10 cellular contexts compared by ENCODE assay signal in the genomic region with DNA sequence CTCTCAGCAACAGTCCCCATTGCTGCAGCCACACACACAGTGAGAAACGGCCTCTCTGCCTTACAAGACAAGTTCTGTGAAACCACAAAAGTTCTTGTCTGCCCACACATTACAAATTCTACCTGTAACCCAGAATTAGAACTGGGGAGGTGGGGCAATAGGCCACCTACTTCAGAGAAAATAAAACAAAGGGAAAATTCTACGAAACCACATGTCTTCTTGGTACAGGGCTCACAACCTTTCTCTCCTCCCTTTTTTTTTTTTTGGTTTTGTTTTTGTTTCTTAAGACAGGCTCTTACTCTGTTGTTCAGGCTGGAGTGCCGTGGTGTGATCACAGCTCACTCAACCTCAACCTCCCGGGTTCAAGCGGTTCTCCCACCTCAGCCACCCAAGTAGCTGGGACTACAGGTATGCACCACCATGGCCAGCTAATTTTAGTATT.
DNase-seq lines count a peak whose midpoint lies in the region; ATAC-seq and TF ChIP-seq lines count a peak whose summit lies in the region.
"Had no signal": no experiment of that assay in that cellular context is flagged by ENCODE, and none has a peak within 500 bp of the region (broad histone marks: within the 10 kb centered on the region; RNA-seq: fewer than 3 reads in every experiment).

No MANE protein-coding gene starts in this region.

- peaks cover 33% of the 10 kb centered on the region for H3K4me1 Mint-ChIP-seq in activated naive CD8-positive, alpha-beta T cell treated with anti-CD3 and anti-CD28 coated beads, Interleukin-2, amount 50 U/mL, for 24 hours

- H3K36me3 Mint-ChIP-seq in activated naive CD8-positive, alpha-beta T cell treated with anti-CD3 and anti-CD28 coated beads, Interleukin-2, amount 50 U/mL, for 24 hours (ENCODE audit: low read depth): no peaks in the 10 kb centered on the region

- H3K36me3 ChIP-seq in brain microvascular endothelial cell (replicated peaks): no peaks in the 10 kb centered on the region
- H3K36me3 ChIP-seq: neutrophil had no signal

- no peaks in the 10 kb centered on the region for H3K27me3 ChIP-seq in brain microvascular endothelial cell (replicated peaks)
- H3K27me3 ChIP-seq: neutrophil had no signal

- DNase-seq in GM10266 (ENCODE audit: extremely low spot score) (peak; percentile 56), SKM-1 treated with dmso at 0.1 percent for 144 hours (lab: John Stamatoyannopoulos, UW; ENCODE audit: unreplicated experiment) (no peak), NCI-H187 treated with DMSO at 0.1 percent for 48 hours (lab: John Stamatoyannopoulos, UW) (no peak), brain microvascular endothelial cell (no peak), DMS 273 treated with DMSO at 0.1 percent for 48 hours (lab: John Stamatoyannopoulos, UW) (no peak)
- DNase-seq in activated naive CD8-positive, alpha-beta T cell treated with anti-CD3 and anti-CD28 coated beads, Interleukin-2, amount 50 U/mL, for 24 hours: peak; percentile 29
- DNase-seq: NCI-H82 had no signal

- peak overlapping the region; percentile 13 for H3K27ac Mint-ChIP-seq in activated naive CD8-positive, alpha-beta T cell treated with anti-CD3 and anti-CD28 coated beads, Interleukin-2, amount 50 U/mL, for 24 hours

- ATAC-seq in GM21526 (IDR thresholded peaks at IDR 0.05; ENCODE audit: low FRiP score, unreplicated experiment) (peak; percentile 87), HG03575 (IDR thresholded peaks at IDR 0.05; ENCODE audit: extremely low read depth, insufficient number of reproducible peaks, low FRiP score, unreplicated experiment) (peak; percentile 97)
- ATAC-seq in activated naive CD8-positive, alpha-beta T cell treated with anti-CD3 and anti-CD28 coated beads, Interleukin-2, amount 50 U/mL, for 24 hours: peak; percentile 90

- no peaks in the 10 kb centered on the region for H3K9me3 Mint-ChIP-seq in activated naive CD8-positive, alpha-beta T cell treated with anti-CD3 and anti-CD28 coated beads, Interleukin-2, amount 50 U/mL, for 24 hours

- TF ChIP-seq CTCF in GM10266 (IDR thresholded peaks at IDR 0.05; ENCODE audit: control insufficient read depth, insufficient read depth, low read depth, missing control alignments) (no peak), brain microvascular endothelial cell (IDR thresholded peaks at IDR 0.05; ENCODE audit: low read depth, low read length, missing control alignments) (no peak)

- in situ Hi-C loops in brain microvascular endothelial cell (cut with HindIII; ENCODE audit: low pct_ligation_motif_present, low sequenced_read_pairs): no loop called here

- peaks cover 2% of the 10 kb centered on the region for H3K27me3 Mint-ChIP-seq in activated naive CD8-positive, alpha-beta T cell treated with anti-CD3 and anti-CD28 coated beads, Interleukin-2, amount 50 U/mL, for 24 hours

- H3K27ac ChIP-seq in brain microvascular endothelial cell: no peak overlapping the region
- H3K27ac ChIP-seq: neutrophil had no signal

- no peak overlapping the region for H3K4me3 ChIP-seq in brain microvascular endothelial cell (ENCODE audit: low read depth, low read length)

- peak overlapping the region; percentile 37 for H3K4me3 Mint-ChIP-seq in activated naive CD8-positive, alpha-beta T cell treated with anti-CD3 and anti-CD28 coated beads, Interleukin-2, amount 50 U/mL, for 24 hours

Comparison
In these comparisons a context has a peak if more than half of its experiments do, and no peak if none do; other contexts are left out.
1. DNase-seq: peak in GM10266 (single experiment) and activated naive CD8-positive, alpha-beta T cell treated with anti-CD3 and anti-CD28 coated beads, Interleukin-2, amount 50 U/mL, for 24 hours (single experiment); none in SKM-1 treated with dmso at 0.1 percent for 144 hours (single experiment), NCI-H187 treated with DMSO at 0.1 percent for 48 hours (single experiment), brain microvascular endothelial cell (single experiment) and DMS 273 treated with DMSO at 0.1 percent for 48 hours (single experiment).
2. Peak in every context shown above with its lines, with median percentiles within 50 percentile points of each other: ATAC-seq.